13 cellular contexts compared by ENCODE assay signal in genomic region chr22:39530136-39530535, GRCh38. TPM values are rescaled to one million over a fixed set of nuclear protein-coding genes. Genes with fewer than 3 reads are reported as not detected.
DNase-seq lines count a peak whose midpoint lies in the region; ATAC-seq, FAIRE-seq and TF ChIP-seq lines count a peak whose summit lies in the region.
"Had no signal": no experiment of that assay in that cellular context is flagged by ENCODE, and none has a peak within 500 bp of the region (broad histone marks: within the 10 kb centered on the region; RNA-seq: fewer than 3 reads in every experiment).

No MANE protein-coding gene starts in this region.

- H3K27ac ChIP-seq in subcutaneous abdominal adipose tissue (ENCODE audit: low read depth, low read length) (peak overlapping the region; percentile 16), GM23248 (no peak overlapping the region), small intestine (ENCODE audit: low read depth in 1 of 2, low read length in 1 of 2) (no peak overlapping the region)
- H3K27ac ChIP-seq: cardiac muscle cell had no signal

- H3K27me3 ChIP-seq in subcutaneous abdominal adipose tissue (ENCODE audit: control insufficient read depth in 5 of 5, insufficient read depth in 4 of 5, low read length in 5 of 5) (no peaks in the 10 kb centered on the region), GM23248 (replicated peaks; ENCODE audit: insufficient read depth) (no peaks in the 10 kb centered on the region), small intestine (ENCODE audit: control insufficient read depth in 2 of 2, insufficient read depth in 2 of 2, low read length in 2 of 2) (no peaks in the 10 kb centered on the region)
- H3K27me3 ChIP-seq: cardiac muscle cell had no signal

- H3K27me3 Mint-ChIP-seq in activated CD8-positive, alpha-beta memory T cell treated with anti-CD3 and anti-CD28 coated beads, Interleukin-2, amount 10 ng/mL, durations not matched to agents 7 days and 5 days, result no peaks in the 10 kb centered on the region
- H3K27me3 Mint-ChIP-seq in activated CD4-positive, alpha-beta memory T cell treated with anti-CD3 and anti-CD28 coated beads for 36 hours, result no peaks in the 10 kb centered on the region
- H3K27me3 Mint-ChIP-seq in mesothelial cell of epicardium (ENCODE audit: low read depth), result no peaks in the 10 kb centered on the region

- in situ Hi-C loops in GM23248 (cut with MboI), result no loop called here

- no peak for ATAC-seq in activated CD8-positive, alpha-beta memory T cell treated with anti-CD3 and anti-CD28 coated beads, Interleukin-2, amount 10 ng/mL, durations not matched to agents 7 days and 5 days
- ATAC-seq in GM21619 (IDR thresholded peaks at IDR 0.05; ENCODE audit: unreplicated experiment), result no peak

- no peaks in the 10 kb centered on the region for H4K20me1 ChIP-seq in GM23248 (ENCODE audit: insufficient read depth)

- DNase-seq in activated CD8-positive, alpha-beta memory T cell treated with anti-CD3 and anti-CD28 coated beads, Interleukin-2, amount 10 ng/mL, durations not matched to agents 7 days and 5 days, result no peak
- DNase-seq in activated CD8-positive, alpha-beta memory T cell treated with anti-CD3 and anti-CD28 coated beads, Interleukin-2, amount 50 U/mL, for 4 hours, result no peak
- DNase-seq in activated CD4-positive, alpha-beta memory T cell treated with anti-CD3 and anti-CD28 coated beads for 36 hours, result no peak
- DNase-seq in mesothelial cell of epicardium (ENCODE audit: low spot score in 2 of 2, unreplicated experiment in 2 of 2) (no peak), GM23248 (no peak), small intestine (no peak)
- DNase-seq: NCI-H187; stimulated activated CD8-positive, alpha-beta memory T cell treated with anti-CD3 and anti-CD28 coated beads, Interleukin-4, amount 100 ng/mL, for 48 hours had no signal

- no peak for FAIRE-seq in small intestine (lab: Jason Lieb, UNC)
- FAIRE-seq: G401.6 had no signal

- no peaks in the 10 kb centered on the region for H3K9me3 Mint-ChIP-seq in activated CD8-positive, alpha-beta memory T cell treated with anti-CD3 and anti-CD28 coated beads, Interleukin-2, amount 10 ng/mL, durations not matched to agents 7 days and 5 days (ENCODE audit: low read depth)
- no peaks in the 10 kb centered on the region for H3K9me3 Mint-ChIP-seq in activated CD4-positive, alpha-beta memory T cell treated with anti-CD3 and anti-CD28 coated beads for 36 hours
- no peaks in the 10 kb centered on the region for H3K9me3 Mint-ChIP-seq in mesothelial cell of epicardium

- H3K4me1 ChIP-seq in subcutaneous abdominal adipose tissue (ENCODE audit: control insufficient read depth in 5 of 5, insufficient read depth in 5 of 5, low read length in 5 of 5) (peaks cover 18 to 83% (median 70%) of the 10 kb centered on the region in 5 donors), GM23248 (ENCODE audit: insufficient read depth) (peaks cover 15% of the 10 kb centered on the region), small intestine (ENCODE audit: control insufficient read depth in 2 of 2, insufficient read depth in 1 of 2, low read depth in 1 of 2, low read length in 1 of 2) (peaks cover 2 to 3% of the 10 kb centered on the region in 2 donors)

- H3K79me2 ChIP-seq in GM23248 (ENCODE audit: insufficient read depth), result peaks cover 40% of the 10 kb centered on the region

- peak overlapping the region in 1 of 5 donors; percentile 42 for H3K4me3 ChIP-seq in subcutaneous abdominal adipose tissue (ENCODE audit: low read depth in 1 of 5, low read length in 5 of 5)
- H3K4me3 ChIP-seq in GM23248, result no peak overlapping the region
- no peak overlapping the region for H3K4me3 ChIP-seq in small intestine (ENCODE audit: low read depth in 1 of 2, low read length in 2 of 2)
- H3K4me3 ChIP-seq: cardiac muscle cell had no signal

- H3K4me1 Mint-ChIP-seq in activated CD8-positive, alpha-beta memory T cell treated with anti-CD3 and anti-CD28 coated beads, Interleukin-2, amount 10 ng/mL, durations not matched to agents 7 days and 5 days, result peaks cover 77% of the 10 kb centered on the region
- peaks cover 78% of the 10 kb centered on the region for H3K4me1 Mint-ChIP-seq in activated CD4-positive, alpha-beta memory T cell treated with anti-CD3 and anti-CD28 coated beads for 36 hours (ENCODE audit: low read depth)
- peaks cover 54% of the 10 kb centered on the region for H3K4me1 Mint-ChIP-seq in mesothelial cell of epicardium

- H3K9me3 ChIP-seq in subcutaneous abdominal adipose tissue (ENCODE audit: control insufficient read depth in 5 of 5, low read length in 5 of 5) (no peaks in the 10 kb centered on the region), GM23248 (ENCODE audit: low read depth) (no peaks in the 10 kb centered on the region), small intestine (ENCODE audit: control insufficient read depth, low read depth) (no peaks in the 10 kb centered on the region)

- H3K9ac ChIP-seq in subcutaneous abdominal adipose tissue (ENCODE audit: low read length in 5 of 5) (no peak overlapping the region), GM23248 (no peak overlapping the region)

- peak overlapping the region; percentile 36 for H3K4me3 Mint-ChIP-seq in activated CD8-positive, alpha-beta memory T cell treated with anti-CD3 and anti-CD28 coated beads, Interleukin-2, amount 10 ng/mL, durations not matched to agents 7 days and 5 days
- peak overlapping the region; percentile 1 for H3K4me3 Mint-ChIP-seq in activated CD4-positive, alpha-beta memory T cell treated with anti-CD3 and anti-CD28 coated beads for 36 hours
- no peak overlapping the region for H3K4me3 Mint-ChIP-seq in mesothelial cell of epicardium

- no peak overlapping the region for H2AFZ ChIP-seq in GM23248

- no peaks in the 10 kb centered on the region for H3K9me2 ChIP-seq in GM23248 (ENCODE audit: insufficient read depth)

- H3K36me3 Mint-ChIP-seq in activated CD8-positive, alpha-beta memory T cell treated with anti-CD3 and anti-CD28 coated beads, Interleukin-2, amount 10 ng/mL, durations not matched to agents 7 days and 5 days, result peaks cover 30% of the 10 kb centered on the region
- H3K36me3 Mint-ChIP-seq in activated CD4-positive, alpha-beta memory T cell treated with anti-CD3 and anti-CD28 coated beads for 36 hours, result peaks cover 42% of the 10 kb centered on the region
- peaks cover 8% of the 10 kb centered on the region for H3K36me3 Mint-ChIP-seq in mesothelial cell of epicardium

- no peak overlapping the region for H3K4me2 ChIP-seq in GM23248 (ENCODE audit: unreplicated experiment)

- H3K36me3 ChIP-seq in subcutaneous abdominal adipose tissue (ENCODE audit: control insufficient read depth in 5 of 5, insufficient read depth in 5 of 5, low read length in 5 of 5) (peaks cover 0 to 37% (median 20%) of the 10 kb centered on the region in 5 donors), GM23248 (ENCODE audit: low read depth) (0 out of 2 replicates have a peak, but pooled peaks cover 3% of the 10 kb centered on the region), small intestine (ENCODE audit: control insufficient read depth in 2 of 2, insufficient read depth in 2 of 2, low read length in 2 of 2) (peaks cover 1 to 3% of the 10 kb centered on the region in 2 donors)
- H3K36me3 ChIP-seq: cardiac muscle cell had no signal

- CTCF ChIA-PET in activated CD8-positive, alpha-beta memory T cell treated with anti-CD3 and anti-CD28 coated beads, Interleukin-2, amount 10 ng/mL, durations not matched to agents 7 days and 5 days (lab: Charles Lee), result interaction anchor here (0.9 to 22.3 kb wide), 14 partner anchors 10 to 514 kb away, joined by 3 to 478 read pairs (median 14); partner anchors contain the start of genes ATF4, MIEF1, RPL3 and TAB1
- CTCF ChIA-PET in activated CD4-positive, alpha-beta memory T cell treated with anti-CD3 and anti-CD28 coated beads for 36 hours (lab: Charles Lee), result interaction anchor here (0.8 to 14.2 kb wide), 16 partner anchors 10 to 1478 kb away, joined by 3 to 387 read pairs (median 6); partner anchors contain the start of genes ATF4, MIEF1 and TAB1

- WGBS in GM23248 (ENCODE audit: low coverage in 1 of 2, low lambda C conversion rate in 2 of 2, missing lambda C conversion rate in 2 of 2), 2 experiments, result 79 to 80% methylated on average over 8 of the region's 8 CpGs
- WGBS in small intestine, 3 donors, result 69 to 74% (median 69%) methylated on average over 8 of the region's 8 CpGs

- POLR2A ChIA-PET in activated CD4-positive, alpha-beta memory T cell treated with anti-CD3 and anti-CD28 coated beads for 36 hours (lab: Charles Lee), result interaction anchor here (0.8 to 4.3 kb wide), 7 partner anchors 10 to 219 kb away, joined by 3 to 43 read pairs (median 5); partner anchors contain the start of genes ATF4 and RPL3

- peak overlapping the region; percentile 62 for H3K27ac Mint-ChIP-seq in activated CD8-positive, alpha-beta memory T cell treated with anti-CD3 and anti-CD28 coated beads, Interleukin-2, amount 10 ng/mL, durations not matched to agents 7 days and 5 days
- H3K27ac Mint-ChIP-seq in activated CD4-positive, alpha-beta memory T cell treated with anti-CD3 and anti-CD28 coated beads for 36 hours, result peak overlapping the region; percentile 48
- peak overlapping the region; percentile 1 for H3K27ac Mint-ChIP-seq in mesothelial cell of epicardium

- intact Hi-C loops in activated CD4-positive, alpha-beta memory T cell treated with anti-CD3 and anti-CD28 coated beads for 36 hours (cut with micrococcal nuclease), result loop anchor here (5.0 to 10.0 kb wide), 4 partner anchors 358 to 775 kb away; partner anchors contain the start of genes SUN2 and TNRC6B

- peaks cover 16% of the 10 kb centered on the region for H3F3A ChIP-seq in GM23248 (ENCODE audit: insufficient read depth)

- TF ChIP-seq CTCF in mesothelial cell of epicardium (IDR thresholded peaks at IDR 0.05; ENCODE audit: unreplicated experiment), result no peak

RNA-seq across cellular contexts. Expression of gene RPS19BP1, which starts 2.4 kb away (rescaled TPM):
- total RNA-seq in activated CD8-positive, alpha-beta memory T cell treated with anti-CD3 and anti-CD28 coated beads, Interleukin-2, amount 10 ng/mL, durations not matched to agents 7 days and 5 days, result 10 to 100 TPM; 64.8 to 81.6 TPM
- total RNA-seq in activated CD4-positive, alpha-beta memory T cell treated with anti-CD3 and anti-CD28 coated beads for 36 hours, result 10 to 100 TPM; 65.2 to 67.5 TPM
- total RNA-seq in mesothelial cell of epicardium, result 30.6 to 33.0 TPM (median 31.9 TPM) in 3 replicates
- 81.6 and 93.9 TPM in 2 replicates for total RNA-seq in GM23248 (2014; rRNA removed; shearing (Covaris generic))
- polyA plus RNA-seq in GM23248 (2016; fragmentation: Nextera tagmentation; extraction: Ambion mirVana) (114 and 119 TPM in 2 replicates), small intestine (100 to 1,000 TPM; 179 to 186 (median 183) TPM)

RNA-seq across cellular contexts. Expression of gene ATF4, which starts 9.8 kb away (rescaled TPM):
- total RNA-seq in activated CD8-positive, alpha-beta memory T cell treated with anti-CD3 and anti-CD28 coated beads, Interleukin-2, amount 10 ng/mL, durations not matched to agents 7 days and 5 days, result 100 to 1,000 TPM; 365 to 501 TPM
- 100 to 1,000 TPM; 437 to 455 TPM for total RNA-seq in activated CD4-positive, alpha-beta memory T cell treated with anti-CD3 and anti-CD28 coated beads for 36 hours
- total RNA-seq in mesothelial cell of epicardium, result 361 to 378 TPM (median 363 TPM) in 3 replicates
- total RNA-seq in GM23248 (2014; rRNA removed; shearing (Covaris generic)), result 481 and 529 TPM in 2 replicates
- 282 and 293 TPM in 2 replicates for polyA plus RNA-seq in GM23248 (2016; fragmentation: Nextera tagmentation; extraction: Ambion mirVana)
- 100 to 1,000 TPM; 471 to 709 (median 539) TPM for polyA plus RNA-seq in small intestine

RNA-seq across cellular contexts. Expression of gene MIEF1, which starts 28.0 kb away (rescaled TPM):
- 10 to 100 TPM; 40.6 to 45.7 TPM for total RNA-seq in activated CD8-positive, alpha-beta memory T cell treated with anti-CD3 and anti-CD28 coated beads, Interleukin-2, amount 10 ng/mL, durations not matched to agents 7 days and 5 days
- 10 to 100 TPM; 40.3 to 43.1 TPM for total RNA-seq in activated CD4-positive, alpha-beta memory T cell treated with anti-CD3 and anti-CD28 coated beads for 36 hours
- 29.7 to 35.0 TPM (median 31.9 TPM) in 3 replicates for total RNA-seq in mesothelial cell of epicardium
- 26.2 and 27.1 TPM in 2 replicates for total RNA-seq in GM23248 (2014; rRNA removed; shearing (Covaris generic))
- polyA plus RNA-seq in GM23248 (2016; fragmentation: Nextera tagmentation; extraction: Ambion mirVana) (20.2 and 20.6 TPM in 2 replicates), small intestine (10 to 100 TPM; 12.2 to 22.1 (median 15.4) TPM)

RNA-seq across cellular contexts. Expression of gene CACNA1I, which starts 40.4 kb away (rescaled TPM):
- 1 to 10 TPM in 1 of 2 experiments, under 1 TPM in 1; 0.30 to 1.8 TPM for total RNA-seq in activated CD8-positive, alpha-beta memory T cell treated with anti-CD3 and anti-CD28 coated beads, Interleukin-2, amount 10 ng/mL, durations not matched to agents 7 days and 5 days
- under 1 TPM; 0.36 to 0.57 TPM for total RNA-seq in activated CD4-positive, alpha-beta memory T cell treated with anti-CD3 and anti-CD28 coated beads for 36 hours
- total RNA-seq in mesothelial cell of epicardium, result 0.27 to 0.31 TPM (median 0.27 TPM) in 3 replicates
- not detected in 2 replicates for total RNA-seq in GM23248 (2014; rRNA removed; shearing (Covaris generic))
- polyA plus RNA-seq in GM23248 (2016; fragmentation: Nextera tagmentation; extraction: Ambion mirVana), result not detected in 2 replicates
- under 1 TPM in 2 of 3 donors, not detected in 1; under 0.01 to 0.18 TPM for polyA plus RNA-seq in small intestine
- total RNA-seq: myocyte had no signal

Comparison
In these comparisons a context has a peak if more than half of its experiments do, and no peak if none do; other contexts are left out.
1. H3K27ac Mint-ChIP-seq: peak in every context shown above with its lines; median percentile 62 in activated CD8-positive, alpha-beta memory T cell treated with anti-CD3 and anti-CD28 coated beads, Interleukin-2, amount 10 ng/mL, durations not matched to agents 7 days and 5 days; 48 in activated CD4-positive, alpha-beta memory T cell treated with anti-CD3 and anti-CD28 coated beads for 36 hours; 1 in mesothelial cell of epicardium.